ENCODE assay signal across 12 cellular contexts in the genomic region with DNA sequence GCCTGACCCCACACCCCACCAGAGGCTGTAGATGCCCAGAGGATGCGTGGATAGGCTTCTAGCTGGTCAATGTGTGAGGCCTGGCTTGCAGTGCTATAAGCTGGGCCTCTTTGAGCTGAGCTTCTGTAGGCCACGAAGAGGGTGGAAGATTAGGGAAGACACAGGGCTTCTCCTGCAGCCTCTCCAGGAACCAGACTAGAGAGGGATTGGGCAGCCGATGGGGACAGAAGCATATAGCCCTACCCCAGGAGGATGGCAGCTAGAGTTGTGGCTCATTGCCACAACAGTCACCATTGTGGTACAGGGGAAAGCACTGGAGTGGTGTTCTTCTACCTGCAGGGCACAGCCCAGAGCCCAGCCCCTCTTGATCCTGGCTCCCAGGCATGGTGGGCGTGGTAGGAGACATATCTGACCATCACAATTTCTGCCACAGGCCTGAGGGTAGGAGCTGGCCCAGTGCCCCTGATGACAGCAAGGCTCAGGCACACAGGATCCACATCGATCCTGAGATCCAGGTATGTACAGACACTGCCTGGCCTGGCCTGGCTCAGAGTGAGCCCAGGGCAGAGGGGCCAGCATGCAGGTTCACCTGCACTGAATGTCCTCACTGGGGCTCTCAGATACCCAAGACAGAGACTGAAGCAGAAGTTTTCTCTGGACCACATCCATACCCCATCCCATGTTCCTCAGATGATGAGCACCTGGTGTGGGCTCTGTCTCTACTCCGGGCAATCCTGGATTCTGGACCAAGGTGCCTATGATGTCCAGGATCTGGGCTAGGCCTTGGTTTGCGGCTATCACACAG. TPM values are rescaled to one million over a fixed set of nuclear protein-coding genes. Genes with fewer than 3 reads are reported as not detected.
DNase-seq lines count a peak whose midpoint lies in the region; ATAC-seq and TF ChIP-seq lines count a peak whose summit lies in the region.
"Had no signal": no experiment of that assay in that cellular context is flagged by ENCODE, and none has a peak within 500 bp of the region (broad histone marks: within the 10 kb centered on the region; RNA-seq: fewer than 3 reads in every experiment).

No MANE protein-coding gene starts in this region.

- no peaks in the 10 kb centered on the region for H3K9me3 Mint-ChIP-seq in osteocyte (ENCODE audit: unreplicated experiment)
- no peaks in the 10 kb centered on the region for H3K9me3 Mint-ChIP-seq in natural killer cell treated with Interleukin-12 subunit alpha and Interleukin-12 subunit beta and Interleukin-15 and Interleukin-18, amount 100 ng/mL, for 72 hours

- POLR2A ChIA-PET in RWPE1 (lab: Yijun Ruan, JAX; ENCODE audit: low non-redundant PET), result interaction anchor here (0.6 kb wide), 1 partner anchor 74 kb away, joined by 8 read pairs; no protein-coding TSS in a partner anchor

- H3K36me3 ChIP-seq in ACC112 (ENCODE audit: insufficient read depth, low read length) (peaks cover 15% of the 10 kb centered on the region; the same call in 1 of the 2 replicates), fibroblast of lung (ENCODE audit: control insufficient read depth, insufficient read depth, low read length) (peaks cover 19% of the 10 kb centered on the region)

- H3K36me3 Mint-ChIP-seq in osteocyte (ENCODE audit: unreplicated experiment), result peaks cover 32% of the 10 kb centered on the region
- H3K36me3 Mint-ChIP-seq in natural killer cell treated with Interleukin-12 subunit alpha and Interleukin-12 subunit beta and Interleukin-15 and Interleukin-18, amount 100 ng/mL, for 72 hours, result no peaks in the 10 kb centered on the region
- H3K36me3 Mint-ChIP-seq: activated naive CD8-positive, alpha-beta T cell had no signal

- H3K27me3 ChIP-seq in ACC112 (ENCODE audit: insufficient read depth, low read length) (no peaks in the 10 kb centered on the region), fibroblast of lung (ENCODE audit: control insufficient read depth, insufficient read depth, low read length) (no peaks in the 10 kb centered on the region)
- H3K27me3 ChIP-seq: SJCRH30 had no signal

- H3K9me3 ChIP-seq in fibroblast of lung (ENCODE audit: control insufficient read depth, insufficient read depth, low read depth, low read length), result no peaks in the 10 kb centered on the region
- H3K9me3 ChIP-seq: SJCRH30 had no signal

- peak overlapping the region; percentile 48 for H3K9ac ChIP-seq in fibroblast of lung (ENCODE audit: insufficient read depth, low read length)

- CTCF ChIA-PET in RWPE1 (lab: Yijun Ruan, JAX), result interaction anchor here (0.6 to 2.8 kb wide), 3 partner anchors 28 to 445 kb away, joined by 3 to 15 read pairs (median 4); no protein-coding TSS in a partner anchor

- H3K79me2 ChIP-seq in ACC112 (ENCODE audit: control insufficient read depth, insufficient read depth, low read length, unreplicated experiment) (peaks cover 33% of the 10 kb centered on the region), fibroblast of lung (ENCODE audit: control insufficient read depth, insufficient read depth, low read length) (peaks cover 4% of the 10 kb centered on the region)

- H3K27ac Mint-ChIP-seq in osteocyte (ENCODE audit: unreplicated experiment), result peak overlapping the region; percentile 96
- H3K27ac Mint-ChIP-seq in natural killer cell treated with Interleukin-12 subunit alpha and Interleukin-12 subunit beta and Interleukin-15 and Interleukin-18, amount 100 ng/mL, for 72 hours, result no peak overlapping the region
- H3K27ac Mint-ChIP-seq: activated CD4-positive, alpha-beta T cell treated with anti-CD3 and anti-CD28 coated beads for 36 hours; activated naive CD8-positive, alpha-beta T cell had no signal

- H3K4me3 ChIP-seq in ACC112 (ENCODE audit: low read depth, low read length) (no peak overlapping the region), fibroblast of lung (replicated peaks in 1 of 4; ENCODE audit: control extremely low read depth in 1 of 4, insufficient read depth in 1 of 4, low read depth in 3 of 4, low read length in 4 of 4) (no peak overlapping the region)
- H3K4me3 ChIP-seq: SJCRH30 had no signal

- peak overlapping the region; percentile 63 for H3K27ac ChIP-seq in ACC112 (ENCODE audit: low read depth, low read length)
- H3K27ac ChIP-seq in RWPE1, result peak overlapping the region; percentile 98
- peak overlapping the region; percentile 98 for H3K27ac ChIP-seq in fibroblast of lung (ENCODE audit: insufficient read depth, low read length)
- H3K27ac ChIP-seq: SJCRH30 had no signal

- H4K20me1 ChIP-seq in fibroblast of lung (ENCODE audit: control insufficient read depth, extremely low read depth, insufficient read depth, low read length), result no peaks in the 10 kb centered on the region

- H2AFZ ChIP-seq in ACC112 (ENCODE audit: low read length, unreplicated experiment) (no peak overlapping the region), fibroblast of lung (ENCODE audit: low read length) (peak overlapping the region; percentile 7)

- DNase-seq in RWPE1 (ENCODE audit: low spot score) (no peak), fibroblast of lung (ENCODE audit: low read depth in 2 of 2) (no peak), osteocyte (ENCODE audit: extremely low spot score, unreplicated experiment) (peak; percentile 77), NCI-H526 (lab: John Stamatoyannopoulos, UW) (no peak), HuH-7 (ENCODE audit: low spot score) (no peak)
- DNase-seq in natural killer cell treated with Interleukin-12 subunit alpha and Interleukin-12 subunit beta and Interleukin-15 and Interleukin-18, amount 100 ng/mL, for 72 hours (ENCODE audit: low spot score), result no peak
- DNase-seq: activated CD4-positive, alpha-beta T cell treated with anti-CD3 and anti-CD28 coated beads for 36 hours; NCI-H510A; SJCRH30 had no signal

- peak overlapping the region; percentile 63 for H3K4me2 ChIP-seq in fibroblast of lung (ENCODE audit: extremely low read depth, insufficient read depth, low read length)

- no peaks in the 10 kb centered on the region for H3K27me3 Mint-ChIP-seq in osteocyte (ENCODE audit: unreplicated experiment)
- no peaks in the 10 kb centered on the region for H3K27me3 Mint-ChIP-seq in natural killer cell treated with Interleukin-12 subunit alpha and Interleukin-12 subunit beta and Interleukin-15 and Interleukin-18, amount 100 ng/mL, for 72 hours
- H3K27me3 Mint-ChIP-seq: activated CD4-positive, alpha-beta T cell treated with anti-CD3 and anti-CD28 coated beads for 36 hours; activated naive CD8-positive, alpha-beta T cell had no signal

- H3K4me1 Mint-ChIP-seq in osteocyte (ENCODE audit: unreplicated experiment), result peaks cover 43% of the 10 kb centered on the region
- peaks cover 0 to 5% of the 10 kb centered on the region in 2 donors for H3K4me1 Mint-ChIP-seq in natural killer cell treated with Interleukin-12 subunit alpha and Interleukin-12 subunit beta and Interleukin-15 and Interleukin-18, amount 100 ng/mL, for 72 hours (ENCODE audit: low read depth in 2 of 2)

- H3K4me1 ChIP-seq in ACC112 (ENCODE audit: control insufficient read depth, insufficient read depth, low read length, unreplicated experiment), result peaks cover 74% of the 10 kb centered on the region
- H3K4me1 ChIP-seq in fibroblast of lung (ENCODE audit: control insufficient read depth, extremely low read depth, insufficient read depth, low read length), result peaks cover 52% of the 10 kb centered on the region

- TF ChIP-seq CTCF in RWPE1 (conservative IDR thresholded peaks at IDR 0.05; ENCODE audit: low read depth), result no peak
- no peak for TF ChIP-seq CTCF in fibroblast of lung (conservative IDR thresholded peaks at IDR 0.05 in 1 of 2, IDR thresholded peaks at IDR 0.05 in 1 of 2; ENCODE audit: low read depth in 1 of 2, low read length in 2 of 2)
- TF ChIP-seq CTCF in osteocyte (IDR thresholded peaks at IDR 0.05), result no peak

- ATAC-seq in HG03095 (IDR thresholded peaks at IDR 0.05; ENCODE audit: unreplicated experiment), result no peak
- ATAC-seq in natural killer cell treated with Interleukin-12 subunit alpha and Interleukin-12 subunit beta and Interleukin-15 and Interleukin-18, amount 100 ng/mL, for 72 hours, result no peak
- ATAC-seq: activated CD4-positive, alpha-beta T cell treated with anti-CD3 and anti-CD28 coated beads for 36 hours had no signal

- H3K4me3 Mint-ChIP-seq in osteocyte (ENCODE audit: unreplicated experiment), result no peak overlapping the region
- no peak overlapping the region for H3K4me3 Mint-ChIP-seq in natural killer cell treated with Interleukin-12 subunit alpha and Interleukin-12 subunit beta and Interleukin-15 and Interleukin-18, amount 100 ng/mL, for 72 hours
- H3K4me3 Mint-ChIP-seq: activated CD4-positive, alpha-beta T cell treated with anti-CD3 and anti-CD28 coated beads for 36 hours; activated naive CD8-positive, alpha-beta T cell had no signal

RNA-seq across cellular contexts. Expression of gene PDLIM4, which starts 8.7 kb away (rescaled TPM):
- 44.4 and 67.2 TPM in 2 replicates for total RNA-seq in fibroblast of lung
- polyA plus RNA-seq in fibroblast of lung, result 10.7 and 41.5 TPM in 2 replicates
- polyA plus RNA-seq in fibroblast of lung (2012), result 24.9 and 115 TPM in 2 replicates
- 19.9 and 35.9 TPM in 2 replicates for polyA minus RNA-seq in fibroblast of lung (ENCODE audit: low replicate concordance)
- 42.7 and 47.8 TPM in 2 replicates for total RNA-seq in osteocyte
- not detected for total RNA-seq in natural killer cell treated with Interleukin-12 subunit alpha and Interleukin-12 subunit beta and Interleukin-15 and Interleukin-18, amount 100 ng/mL, for 72 hours

RNA-seq across cellular contexts. Expression of gene SLC22A4, which starts 28.0 kb away (rescaled TPM):
- total RNA-seq in fibroblast of lung (1.3 and 4.1 TPM in 2 replicates), osteocyte (1.4 and 2.5 TPM in 2 replicates)
- 1.1 and 3.4 TPM in 2 replicates for polyA plus RNA-seq in fibroblast of lung
- 0.69 and 2.3 TPM in 2 replicates for polyA plus RNA-seq in fibroblast of lung (2012)
- polyA minus RNA-seq in fibroblast of lung (ENCODE audit: low replicate concordance), result 5.7 TPM in 1 of 2 replicates, not detected in the other
- 1 to 10 TPM in 1 of 2 donors, under 1 TPM in 1; 0.93 to 2.5 TPM for total RNA-seq in natural killer cell treated with Interleukin-12 subunit alpha and Interleukin-12 subunit beta and Interleukin-15 and Interleukin-18, amount 100 ng/mL, for 72 hours

RNA-seq across cellular contexts. Expression of gene P4HA2, which starts 38.6 kb away (rescaled TPM):
- total RNA-seq in fibroblast of lung, result 376 and 553 TPM in 2 replicates
- polyA plus RNA-seq in fibroblast of lung, result 184 and 187 TPM in 2 replicates
- 142 and 147 TPM in 2 replicates for polyA plus RNA-seq in fibroblast of lung (2012)
- polyA minus RNA-seq in fibroblast of lung (ENCODE audit: low replicate concordance), result 260 and 282 TPM in 2 replicates
- total RNA-seq in osteocyte, result 104 and 117 TPM in 2 replicates
- total RNA-seq in natural killer cell treated with Interleukin-12 subunit alpha and Interleukin-12 subunit beta and Interleukin-15 and Interleukin-18, amount 100 ng/mL, for 72 hours, result 10 to 100 TPM in 1 of 2 donors, 1 to 10 TPM in 1; 5.5 to 20.1 TPM

Comparison
In these comparisons a context has a peak if more than half of its experiments do, and no peak if none do; other contexts are left out.
1. RNA of gene PDLIM4, which starts 8.7 kb away (total RNA-seq): 44.4 to 67.2 TPM in fibroblast of lung and 42.7 to 47.8 TPM in osteocyte; not detected in natural killer cell treated with Interleukin-12 subunit alpha and Interleukin-12 subunit beta and Interleukin-15 and Interleukin-18, amount 100 ng/mL, for 72 hours; every median in the first group is over 10 times any median in the second.
2. Peak in every context shown above with its lines, with median percentiles within 50 percentile points of each other: H3K27ac ChIP-seq.